17 cellular contexts compared by ENCODE assay signal in the genomic region with DNA sequence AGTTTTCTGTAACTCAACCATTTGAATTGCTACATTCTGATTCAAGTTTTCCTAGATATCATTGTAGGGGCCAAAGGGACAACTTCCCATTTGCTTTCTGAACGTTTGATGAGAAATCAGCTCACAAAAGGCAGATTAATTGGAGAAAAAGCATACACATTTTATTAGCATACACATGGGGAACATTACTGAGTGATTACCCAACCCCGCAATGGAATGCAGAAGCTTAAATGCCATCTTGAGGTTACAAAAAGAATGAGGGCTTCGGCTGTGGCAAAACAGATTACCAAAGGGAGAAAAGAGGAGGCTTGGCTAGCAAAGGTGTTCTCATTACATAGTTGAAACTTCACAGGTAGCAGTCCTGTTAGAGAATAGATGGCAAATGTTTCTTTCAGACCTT. TPM values are rescaled to one million over a fixed set of nuclear protein-coding genes. Genes with fewer than 3 reads are reported as not detected.
DNase-seq lines count a peak whose midpoint lies in the region; ATAC-seq, FAIRE-seq and TF ChIP-seq lines count a peak whose summit lies in the region.
"Had no signal": no experiment of that assay in that cellular context is flagged by ENCODE, and none has a peak within 500 bp of the region (broad histone marks: within the 10 kb centered on the region; RNA-seq: fewer than 3 reads in every experiment).

No MANE protein-coding gene starts in this region.

- H2BK5ac ChIP-seq in H1 (ENCODE audit: low read depth, low read length) (no peak overlapping the region), mesendoderm (ENCODE audit: low read length) (no peak overlapping the region), neuronal stem cell (ENCODE audit: low read length) (no peak overlapping the region)

- no peak overlapping the region for H3K18ac ChIP-seq in H1 (ENCODE audit: extremely low read depth, low read length)
- no peak overlapping the region for H3K18ac ChIP-seq in mesendoderm (ENCODE audit: low read length)
- H3K18ac ChIP-seq in neuronal stem cell (ENCODE audit: low read length) = no peak overlapping the region

- H3K23me2 ChIP-seq in H1 (ENCODE audit: low read depth, low read length) = no peaks in the 10 kb centered on the region

- FAIRE-seq in H1 (lab: Jason Lieb, UNC) = no peak
- FAIRE-seq: GM12878 had no signal

- CTCF ChIA-PET in Calu3 (lab: Charles Lee) (no interaction called here), H1 (lab: Charles Lee; ENCODE audit: partially characterized antibody) (interaction anchor here (2.8 kb wide), 1 partner anchor 17 kb away, joined by 12 read pairs; no protein-coding TSS in a partner anchor)

- WGBS in H1 (ENCODE audit: extremely low coverage in 1 of 2, insufficient coverage in 1 of 2, insufficient read length in 1 of 2, insufficient replicate concordance in 2 of 2, low coverage in 1 of 2, low lambda C conversion rate in 2 of 2, missing lambda C conversion rate in 1 of 2), 2 experiments = 84% methylated on average over 3 of the region's 3 CpGs; no CpG with 5 or more reads in 1 of the 2 experiments
- no CpG with 5 or more reads among the region's 3 CpGs for WGBS in mesendoderm (ENCODE audit: extremely low coverage, insufficient coverage, low lambda C conversion rate)
- no CpG with 5 or more reads among the region's 3 CpGs for WGBS in neuronal stem cell (ENCODE audit: extremely low coverage in 2 of 2, insufficient read length in 2 of 2, insufficient replicate concordance in 1 of 2), 2 donors

- H3K27ac ChIP-seq in H1 (ENCODE audit: low read depth, low read length) (no peak overlapping the region), mesendoderm (ENCODE audit: low read depth, low read length) (no peak overlapping the region), neuronal stem cell (replicated peaks; ENCODE audit: low read length) (no peak overlapping the region), substantia nigra (ENCODE audit: low read depth, low read length, poor library complexity, severe bottlenecking) (no peak overlapping the region)
- H3K27ac ChIP-seq: ovary had no signal

- TF ChIP-seq CTCF in Calu3 (IDR thresholded peaks at IDR 0.05; ENCODE audit: unreplicated experiment) (no peak), H1 (IDR thresholded peaks at IDR 0.05; ENCODE audit: control extremely low read depth in 1 of 3, insufficient read depth in 1 of 3, low read depth in 1 of 3, low read length in 3 of 3) (no peak)

- H2BK20ac ChIP-seq in H1 (ENCODE audit: low read length) = no peak overlapping the region

- H3K27ac Mint-ChIP-seq in Calu3 (ENCODE audit: unreplicated experiment) = no peak overlapping the region
- H3K27ac Mint-ChIP-seq: brain; stimulated activated naive B cell treated with anti-CD40 and anti-IgM and Interleukin-4, amounts not matched to agents 10 μg/mL and 1 μg/mL and 100 μg/mL, for 72 hours had no signal

- ATAC-seq in HG03196 (IDR thresholded peaks at IDR 0.05; ENCODE audit: unreplicated experiment) = no peak
- ATAC-seq: GM12878; stimulated activated naive B cell treated with anti-CD40 and anti-IgM and Interleukin-4, amounts not matched to agents 10 μg/mL and 1 μg/mL and 100 μg/mL, for 72 hours had no signal

- H3K9me3 ChIP-seq in H1 (ENCODE audit: insufficient read depth in 2 of 2, low read depth in 1 of 2, low read length in 1 of 2) (peaks cover 6 to 13% of the 10 kb centered on the region in 2 experiments; a peak in 3 of 4 replicates), neuronal stem cell (replicated peaks in 1 of 2; ENCODE audit: control insufficient read depth in 2 of 2, insufficient read depth in 1 of 2, low read depth in 1 of 2, low read length in 2 of 2) (no peaks in the 10 kb centered on the region)
- H3K9me3 ChIP-seq: ovary had no signal

- no peaks in the 10 kb centered on the region for H3K36me3 Mint-ChIP-seq in Calu3 (ENCODE audit: insufficient read depth, unreplicated experiment)
- H3K36me3 Mint-ChIP-seq: brain had no signal

- H2AFZ ChIP-seq in H1 (ENCODE audit: low read length) = no peak overlapping the region
- H2AFZ ChIP-seq in neuronal stem cell (ENCODE audit: low read length) = no peak overlapping the region

- H3K27me3 Mint-ChIP-seq in Calu3 (ENCODE audit: unreplicated experiment) = no peaks in the 10 kb centered on the region
- H3K27me3 Mint-ChIP-seq: brain; stimulated activated naive B cell treated with anti-CD40 and anti-IgM and Interleukin-4, amounts not matched to agents 10 μg/mL and 1 μg/mL and 100 μg/mL, for 72 hours had no signal

- BruUV-seq in Calu3 (replicated peaks; lab: Mats Ljungman, UMichigan) = no TSS peak

- POLR2A ChIA-PET in H1 (lab: Charles Lee; ENCODE audit: partially characterized antibody) = interaction anchor here (0.6 to 0.9 kb wide), 2 partner anchors 72 to 103 kb away, joined by 3 to 4 read pairs; no protein-coding TSS in a partner anchor

- DNase-seq in Calu3 (peak; percentile 11), H1 (ENCODE audit: low read depth in 1 of 2, low spot score in 2 of 2) (peak in 1 of 2 experiments; percentile 8), mesendoderm (peak; percentile 32), neuronal stem cell (ENCODE audit: low spot score) (no peak), substantia nigra (lab: John Stamatoyannopoulos, UW) (no peak), NCI-H774 (lab: John Stamatoyannopoulos, UW) (no peak)
- DNase-seq: COR-L47; foreskin melanocyte; NCI-H345; ovary; stimulated activated CD4-positive, alpha-beta T cell treated with anti-CD3 and anti-CD28 coated beads, Interleukin-2, amount 100 ng/mL, for 24 hours; stimulated activated naive B cell treated with anti-CD40 and anti-IgM and Interleukin-4, amounts not matched to agents 10 μg/mL and 1 μg/mL and 100 μg/mL, for 72 hours had no signal

- H3K56ac ChIP-seq in H1 (replicated peaks; ENCODE audit: insufficient read length, low read depth, low read length) = no peak overlapping the region
- no peak overlapping the region for H3K56ac ChIP-seq in mesendoderm (ENCODE audit: low read length)

- H4K20me1 ChIP-seq in H1 (replicated peaks in 1 of 2; ENCODE audit: control insufficient read depth in 1 of 2, insufficient read depth in 2 of 2, low read length in 2 of 2) = no peaks in the 10 kb centered on the region

- no peak for TF ChIP-seq POLR2A in H1 (IDR thresholded peaks at IDR 0.05; ENCODE audit: control extremely low read depth in 1 of 2, low read depth in 2 of 2, low read length in 2 of 2)

- H3K14ac ChIP-seq in H1 (ENCODE audit: insufficient read length) (no peak overlapping the region), neuronal stem cell (ENCODE audit: low read length) (no peak overlapping the region)

- H2BK120ac ChIP-seq in H1 (replicated peaks; ENCODE audit: low read depth, low read length) (no peak overlapping the region), mesendoderm (ENCODE audit: low read depth, low read length) (no peak overlapping the region), neuronal stem cell (ENCODE audit: low read depth, low read length) (no peak overlapping the region)

- H3K23ac ChIP-seq in H1 (ENCODE audit: insufficient read length) (no peak overlapping the region), mesendoderm (ENCODE audit: low read length) (no peak overlapping the region), neuronal stem cell (ENCODE audit: low read depth, low read length, poor library complexity) (no peak overlapping the region)

- no peak overlapping the region for H4K5ac ChIP-seq in H1 (ENCODE audit: insufficient read length, low read depth, low read length)
- H4K5ac ChIP-seq in mesendoderm (ENCODE audit: low read length) = no peak overlapping the region

- H2BK12ac ChIP-seq in H1 (ENCODE audit: low read depth, low read length) (no peak overlapping the region), neuronal stem cell (ENCODE audit: low read length) (no peak overlapping the region)

- H3K9me3 Mint-ChIP-seq in Calu3 (ENCODE audit: low read depth, unreplicated experiment) = no peaks in the 10 kb centered on the region

- H3K4ac ChIP-seq in H1 (replicated peaks; ENCODE audit: insufficient read length, low read depth, low read length) (no peak overlapping the region), mesendoderm (ENCODE audit: low read depth, low read length) (peak overlapping the region; percentile 55), neuronal stem cell (ENCODE audit: low read length) (no peak overlapping the region)

- no peaks in the 10 kb centered on the region for H3K79me1 ChIP-seq in H1 (ENCODE audit: low read depth, low read length)
- H3K79me1 ChIP-seq in mesendoderm (ENCODE audit: low read length) = no peaks in the 10 kb centered on the region
- no peaks in the 10 kb centered on the region for H3K79me1 ChIP-seq in neuronal stem cell (ENCODE audit: low read depth, low read length)

- H2BK15ac ChIP-seq in H1 (ENCODE audit: low read length) = no peak overlapping the region
- H2BK15ac ChIP-seq in mesendoderm (replicated peaks; ENCODE audit: low read depth) = no peak overlapping the region
- H2BK15ac ChIP-seq in neuronal stem cell (ENCODE audit: low read length) = no peak overlapping the region

- H4K91ac ChIP-seq in H1 (replicated peaks; ENCODE audit: insufficient read length, low read length) = no peak overlapping the region
- no peak overlapping the region for H4K91ac ChIP-seq in neuronal stem cell (ENCODE audit: low read depth, low read length, poor library complexity)

- H3K9ac ChIP-seq in H1 (replicated peaks in 1 of 4; ENCODE audit: extremely low read depth in 1 of 4, low read depth in 3 of 4, low read length in 3 of 4) = no peak overlapping the region
- H3K9ac ChIP-seq in mesendoderm (ENCODE audit: low read length) = no peak overlapping the region
- H3K9ac ChIP-seq in neuronal stem cell (ENCODE audit: low read depth, low read length, poor library complexity) = no peak overlapping the region

- H3K79me2 ChIP-seq in H1 (ENCODE audit: control insufficient read depth in 1 of 2, insufficient read depth in 2 of 2, low read length in 2 of 2) = no peaks in the 10 kb centered on the region
- no peaks in the 10 kb centered on the region for H3K79me2 ChIP-seq in mesendoderm (ENCODE audit: control insufficient read depth, insufficient read depth, low read length)

- no peak overlapping the region for H4K8ac ChIP-seq in H1 (ENCODE audit: extremely low read depth, insufficient read depth, low read length)
- no peak overlapping the region for H4K8ac ChIP-seq in mesendoderm (ENCODE audit: low read depth, low read length)
- H4K8ac ChIP-seq in neuronal stem cell (ENCODE audit: low read depth, low read length) = no peak overlapping the region

- H3K4me3 ChIP-seq in H1 (ENCODE audit: extremely low read depth in 1 of 4, insufficient read depth in 2 of 4, low read depth in 3 of 4, low read length in 4 of 4) (no peak overlapping the region), mesendoderm (ENCODE audit: low read length) (no peak overlapping the region), neuronal stem cell (ENCODE audit: low read length in 2 of 2) (no peak overlapping the region)
- H3K4me3 ChIP-seq: GM12878, lung, ovary had no signal

- no peak overlapping the region for H3K4me3 Mint-ChIP-seq in Calu3 (ENCODE audit: low read depth, unreplicated experiment)
- H3K4me3 Mint-ChIP-seq: brain; stimulated activated naive B cell treated with anti-CD40 and anti-IgM and Interleukin-4, amounts not matched to agents 10 μg/mL and 1 μg/mL and 100 μg/mL, for 72 hours had no signal

- H3K36me3 ChIP-seq in H1 (ENCODE audit: control insufficient read depth in 2 of 4, insufficient read depth in 4 of 4, low read length in 3 of 4) (no peaks in the 10 kb centered on the region; a peak in 1 of 8 replicates), mesendoderm (ENCODE audit: control insufficient read depth, insufficient read depth, low read length) (no peaks in the 10 kb centered on the region), neuronal stem cell (replicated peaks in 1 of 2; ENCODE audit: control insufficient read depth in 2 of 2, insufficient read depth in 2 of 2, low read length in 2 of 2) (no peaks in the 10 kb centered on the region)
- H3K36me3 ChIP-seq: ovary had no signal

- TF ChIP-seq RAD21 in Ishikawa (IDR thresholded peaks at IDR 0.05; ENCODE audit: low read depth) (no peak; the same call in 1 of the 2 replicates), H1 (IDR thresholded peaks at IDR 0.05 in 1 of 2, conservative IDR thresholded peaks at IDR 0.05 in 1 of 2; ENCODE audit: low read depth in 2 of 2, low read length in 2 of 2) (no peak)

- no peaks in the 10 kb centered on the region; a peak in 1 of 7 replicates for H3K4me1 ChIP-seq in H1 (replicated peaks in 1 of 4; ENCODE audit: control insufficient read depth in 3 of 4, insufficient read depth in 4 of 4, low read length in 3 of 4)
- no peaks in the 10 kb centered on the region for H3K4me1 ChIP-seq in mesendoderm (ENCODE audit: control insufficient read depth, low read depth, low read length)
- no peaks in the 10 kb centered on the region for H3K4me1 ChIP-seq in neuronal stem cell (ENCODE audit: control insufficient read depth in 2 of 2, insufficient read depth in 1 of 2, low read depth in 1 of 2, low read length in 2 of 2)

- H2AK5ac ChIP-seq in H1 (ENCODE audit: low read depth, low read length) (no peak overlapping the region), mesendoderm (ENCODE audit: low read length) (no peak overlapping the region), neuronal stem cell (ENCODE audit: low read depth, low read length) (no peak overlapping the region)

- H3K4me2 ChIP-seq in H1 (ENCODE audit: insufficient read depth in 1 of 2, low read depth in 2 of 2, low read length in 2 of 2) (no peak overlapping the region), mesendoderm (ENCODE audit: low read length) (no peak overlapping the region), neuronal stem cell (ENCODE audit: insufficient read depth, low read length, poor library complexity, severe bottlenecking) (no peak overlapping the region)

- intact Hi-C loops in Calu3 (cut with micrococcal nuclease; ENCODE audit: unreplicated experiment) = no loop called here

- no peaks in the 10 kb centered on the region for H3K27me3 ChIP-seq in H1 (replicated peaks in 1 of 4; ENCODE audit: control insufficient read depth in 3 of 4, extremely low read depth in 1 of 4, insufficient read depth in 3 of 4, low read length in 3 of 4)
- H3K27me3 ChIP-seq in mesendoderm (ENCODE audit: insufficient read depth, low read length, poor library complexity) = no peaks in the 10 kb centered on the region
- H3K27me3 ChIP-seq in neuronal stem cell (ENCODE audit: control insufficient read depth in 3 of 3, insufficient read depth in 3 of 3, low read depth in 1 of 3, low read length in 3 of 3) = no peaks in the 10 kb centered on the region
- H3K27me3 ChIP-seq: ovary had no signal

- peaks cover 7% of the 10 kb centered on the region for H3K4me1 Mint-ChIP-seq in Calu3 (ENCODE audit: low read depth, unreplicated experiment)
- H3K4me1 Mint-ChIP-seq: brain; stimulated activated naive B cell treated with anti-CD40 and anti-IgM and Interleukin-4, amounts not matched to agents 10 μg/mL and 1 μg/mL and 100 μg/mL, for 72 hours had no signal

- TF ChIP-seq EP300 in Ishikawa (IDR thresholded peaks at IDR 0.05; ENCODE audit: borderline replicate concordance) (no peak), H1 (IDR thresholded peaks at IDR 0.05; ENCODE audit: borderline replicate concordance in 1 of 2, low read depth in 2 of 2, low read length in 2 of 2) (no peak)

RNA-seq across cellular contexts. Expression of a gene that starts 26.6 kb away (rescaled TPM):
- total RNA-seq in Calu3 (2022) = 22.0 and 53.3 TPM in 2 replicates
- total RNA-seq in H1 (2021; fragmentation: NEBNext Ultra II Directional; extraction: Animal tissue kit (Norgen Biotek cat#: 25700)) = 3.8 and 4.4 TPM in 2 replicates
- polyA plus RNA-seq in H1 (2011; rRNA removed) = 3.2 and 3.7 TPM in 2 replicates
- polyA plus RNA-seq in H1 (2011; cell fraction: cytosol; rRNA removed) = 3.8 TPM
- 6.5 TPM for polyA plus RNA-seq in H1 (2011; cell fraction: nucleus; rRNA removed)
- 3.4 to 5.2 TPM (median 4.3 TPM) in 4 replicates for polyA plus RNA-seq in H1 (2012, experiment 1 of 2)
- polyA plus RNA-seq in H1 (2012, experiment 2 of 2) = 0.33 TPM
- 2.9 TPM for polyA plus RNA-seq in H1 (2013, experiment 1 of 2)
- polyA plus RNA-seq in H1 (2013, experiment 2 of 2) = 2.2 TPM
- polyA minus RNA-seq in H1 (2011; rRNA and poly(A)+ RNA removed) = 20.2 and 28.7 TPM in 2 replicates
- 2.3 TPM for polyA minus RNA-seq in H1 (2011; cell fraction: cytosol; rRNA and poly(A)+ RNA removed)
- polyA minus RNA-seq in H1 (2011; cell fraction: nucleus; rRNA and poly(A)+ RNA removed) = 10.7 TPM
- 4.8 TPM for polyA plus RNA-seq in mesendoderm (2013, experiment 1 of 2)
- polyA plus RNA-seq in mesendoderm (2013, experiment 2 of 2) = 4.3 TPM
- polyA plus RNA-seq in neuronal stem cell (2013, experiment 1 of 2) = 0.11 TPM
- polyA plus RNA-seq in neuronal stem cell (2013, experiment 2 of 2) = 0.12 TPM

Comparison
In these comparisons a context has a peak if more than half of its experiments do, and no peak if none do; other contexts are left out.
1. DNase-seq: peak in Calu3 (single experiment) and mesendoderm (single experiment); none in neuronal stem cell (single experiment), substantia nigra (0 of 49) and NCI-H774 (single experiment).